ENCODE assay signal across 10 cellular contexts in genomic region chr1:241600496-241600901, GRCh38. TPM values are rescaled to one million over a fixed set of nuclear protein-coding genes. Genes with fewer than 3 reads are reported as not detected.
DNase-seq lines count a peak whose midpoint lies in the region; ATAC-seq and TF ChIP-seq lines count a peak whose summit lies in the region.
"Had no signal": no experiment of that assay in that cellular context is flagged by ENCODE, and none has a peak within 500 bp of the region (broad histone marks: within the 10 kb centered on the region; RNA-seq: fewer than 3 reads in every experiment).

No MANE protein-coding gene starts in this region.

- peaks cover 8% of the 10 kb centered on the region for H3K4me1 ChIP-seq in foreskin keratinocyte
- no peaks in the 10 kb centered on the region for H3K4me1 ChIP-seq in effector memory CD4-positive, alpha-beta T cell (ENCODE audit: control insufficient read depth, insufficient read depth, low read length, poor library complexity, severe bottlenecking)

- peaks cover 4% of the 10 kb centered on the region for H3K27me3 Mint-ChIP-seq in T-helper 17 cell

- H3K27ac ChIP-seq in foreskin keratinocyte (peak overlapping the region; percentile 39), substantia nigra (ENCODE audit: low read depth, low read length, poor library complexity, severe bottlenecking) (no peak overlapping the region)
- no peak overlapping the region for H3K27ac ChIP-seq in effector memory CD4-positive, alpha-beta T cell (ENCODE audit: insufficient read depth, low read length, poor library complexity, severe bottlenecking)

- ATAC-seq in GM18502 (IDR thresholded peaks at IDR 0.05; ENCODE audit: poor library complexity, unreplicated experiment) (peak; percentile 89), GM21576 (IDR thresholded peaks at IDR 0.05; ENCODE audit: unreplicated experiment) (peak; percentile 89), HG03460 (IDR thresholded peaks at IDR 0.05; ENCODE audit: unreplicated experiment) (peak; percentile 83), foreskin keratinocyte (no peak), T-helper 17 cell (no peak)

- H3K4me3 ChIP-seq in effector memory CD4-positive, alpha-beta T cell (ENCODE audit: insufficient read depth, low read depth, low read length, poor library complexity, severe bottlenecking) = no peak overlapping the region
- H3K4me3 ChIP-seq: lung had no signal

- H3K27me3 ChIP-seq in foreskin keratinocyte = no peaks in the 10 kb centered on the region
- H3K27me3 ChIP-seq in effector memory CD4-positive, alpha-beta T cell (replicated peaks; ENCODE audit: control insufficient read depth, insufficient read depth, low read length, poor library complexity, severe bottlenecking) = no peaks in the 10 kb centered on the region

- no peak for TF ChIP-seq CTCF in foreskin keratinocyte (conservative IDR thresholded peaks at IDR 0.05)

- H3K27ac Mint-ChIP-seq in T-helper 17 cell = no peak overlapping the region

- H3K9me3 ChIP-seq in effector memory CD4-positive, alpha-beta T cell (ENCODE audit: control insufficient read depth, low read length) = no peaks in the 10 kb centered on the region
- no peaks in the 10 kb centered on the region for H3K9me3 ChIP-seq in T-helper 17 cell (ENCODE audit: control insufficient read depth, low read length, poor library complexity, severe bottlenecking)

- H3K36me3 Mint-ChIP-seq in T-helper 17 cell (ENCODE audit: low read depth) = peaks cover 26% of the 10 kb centered on the region

- H3K4me3 Mint-ChIP-seq in T-helper 17 cell = no peak overlapping the region

- DNase-seq in foreskin keratinocyte (no peak), anterior cingulate cortex (lab: John Stamatoyannopoulos, UW) (no peak), T-helper 17 cell (no peak), substantia nigra (lab: John Stamatoyannopoulos, UW) (no peak)
- DNase-seq in effector memory CD4-positive, alpha-beta T cell = no peak

- H3K36me3 ChIP-seq in effector memory CD4-positive, alpha-beta T cell (ENCODE audit: control insufficient read depth, insufficient read depth, low read length) = no peaks in the 10 kb centered on the region

- H3K4me1 Mint-ChIP-seq in T-helper 17 cell = peaks cover 11% of the 10 kb centered on the region

RNA-seq across cellular contexts. Expression of gene CHML, which starts 39.7 kb away (rescaled TPM):
- total RNA-seq in foreskin keratinocyte (14.1 and 17.5 TPM in 2 replicates), T-helper 17 cell (1 to 10 TPM; 4.7 to 7.9 TPM)
- polyA plus RNA-seq in foreskin keratinocyte = 1.9 and 2.5 TPM in 2 replicates

RNA-seq across cellular contexts. Expression of gene OPN3, which starts 39.7 kb away (rescaled TPM):
- total RNA-seq in foreskin keratinocyte (35.7 and 36.7 TPM in 2 replicates), T-helper 17 cell (1 to 10 TPM; 3.7 to 3.9 TPM)
- 23.3 and 28.6 TPM in 2 replicates for polyA plus RNA-seq in foreskin keratinocyte

RNA-seq across cellular contexts. Expression of gene WDR64, which starts 51.6 kb away (rescaled TPM):
- not detected in 2 replicates for total RNA-seq in foreskin keratinocyte
- polyA plus RNA-seq in foreskin keratinocyte = not detected in 2 replicates
- total RNA-seq in T-helper 17 cell = under 1 TPM; 0.35 to 0.37 TPM
- total RNA-seq: bronchial epithelial cell, lung had no signal
- polyA plus RNA-seq: lung had no signal

Comparison
In these comparisons a context has a peak if more than half of its experiments do, and no peak if none do; other contexts are left out.
1. ATAC-seq: peak in GM18502 (single experiment), GM21576 (single experiment) and HG03460 (single experiment); none in foreskin keratinocyte (single experiment) and T-helper 17 cell (single experiment).